9 cellular contexts compared by ENCODE assay signal in genomic region chr10:59903871-59904270, GRCh38. TPM values are rescaled to one million over a fixed set of nuclear protein-coding genes. Genes with fewer than 3 reads are reported as not detected.
DNase-seq lines count a peak whose midpoint lies in the region; ATAC-seq and TF ChIP-seq lines count a peak whose summit lies in the region.
"Had no signal": no experiment of that assay in that cellular context is flagged by ENCODE, and none has a peak within 500 bp of the region (broad histone marks: within the 10 kb centered on the region; RNA-seq: fewer than 3 reads in every experiment).

No MANE protein-coding gene starts in this region.

- H4K20me1 ChIP-seq in DOHH2 (ENCODE audit: control insufficient read depth, insufficient read depth, low read depth, low read length) (peaks cover 24% of the 10 kb centered on the region), PC-3 (ENCODE audit: low read length) (peaks cover 46% of the 10 kb centered on the region)

- intact Hi-C loops in PC-3 (cut with micrococcal nuclease), result no loop called here

- H3K9ac ChIP-seq in PC-3 (ENCODE audit: low read length), result no peak overlapping the region
- H3K9ac ChIP-seq in rectal smooth muscle tissue (ENCODE audit: low read length), result no peak overlapping the region

- no peak for ATAC-seq in PC-3

- no peaks in the 10 kb centered on the region for H3K9me3 ChIP-seq in DOHH2 (ENCODE audit: control insufficient read depth, insufficient read depth, low read length)
- no peaks in the 10 kb centered on the region for H3K9me3 ChIP-seq in PC-3 (ENCODE audit: low read length)
- no peaks in the 10 kb centered on the region for H3K9me3 ChIP-seq in MG63

- H3K4me2 ChIP-seq in DOHH2 (ENCODE audit: low read length) (peak overlapping the region; percentile 94), PC-3 (ENCODE audit: low read length) (peak overlapping the region; percentile 84)

- BruUV-seq in PC-3 (replicated peaks; lab: Mats Ljungman, UMichigan), result no TSS peak

- H3K27me3 ChIP-seq in DOHH2 (ENCODE audit: control insufficient read depth, low read length) (no peaks in the 10 kb centered on the region), PC-3 (ENCODE audit: low read length) (no peaks in the 10 kb centered on the region), rectal smooth muscle tissue (ENCODE audit: control insufficient read depth, insufficient read depth, low read length) (no peaks in the 10 kb centered on the region), MG63 (no peaks in the 10 kb centered on the region)
- H3K27me3 ChIP-seq: brain microvascular endothelial cell had no signal

- TF ChIP-seq CTCF in DOHH2 (IDR thresholded peaks at IDR 0.05; ENCODE audit: low read depth, low read length, poor library complexity, severe bottlenecking) (no peak), PC-3 (conservative IDR thresholded peaks at IDR 0.05; ENCODE audit: low read depth, low read length) (no peak), epithelial cell of proximal tubule (conservative IDR thresholded peaks at IDR 0.05; ENCODE audit: low read depth, low read length) (no peak)

- H3K79me2 ChIP-seq in DOHH2 (ENCODE audit: control insufficient read depth, low read length) (peaks cover 79% of the 10 kb centered on the region), PC-3 (ENCODE audit: low read length) (peaks cover 74% of the 10 kb centered on the region)

- peak overlapping the region; percentile 95 for H3K4me3 ChIP-seq in DOHH2 (ENCODE audit: low read length)
- peak overlapping the region; percentile 93 for H3K4me3 ChIP-seq in PC-3 (ENCODE audit: low read length)
- H3K4me3 ChIP-seq in epithelial cell of proximal tubule (ENCODE audit: low read depth, low read length), result peak overlapping the region; percentile 82
- no peak overlapping the region for H3K4me3 ChIP-seq in rectal smooth muscle tissue (ENCODE audit: low read length)
- H3K4me3 ChIP-seq in MG63, result no peak overlapping the region

- H3K4me1 ChIP-seq in DOHH2 (ENCODE audit: control insufficient read depth, low read length), result peaks cover 64% of the 10 kb centered on the region
- H3K4me1 ChIP-seq in PC-3 (ENCODE audit: insufficient read depth, low read length), result peaks cover 50% of the 10 kb centered on the region
- peaks cover 23% of the 10 kb centered on the region for H3K4me1 ChIP-seq in rectal smooth muscle tissue (ENCODE audit: control insufficient read depth, insufficient read depth, low read length)

- no peak for DNase-seq in PC-3
- DNase-seq in epithelial cell of proximal tubule (ENCODE audit: low read depth), result no peak
- DNase-seq in caudate nucleus (lab: John Stamatoyannopoulos, UW), result no peak
- DNase-seq in NK-92 (lab: John Stamatoyannopoulos, UW; ENCODE audit: unreplicated experiment), result no peak
- no peak for DNase-seq in MG63
- no peak for DNase-seq in T-helper 9 cell
- DNase-seq: brain microvascular endothelial cell had no signal

- CTCF ChIA-PET in PC-3 (lab: Charles Lee), result no interaction called here

- H3F3A ChIP-seq in DOHH2 (ENCODE audit: control insufficient read depth, insufficient read depth) (peaks cover 11% of the 10 kb centered on the region), PC-3 (ENCODE audit: low read length, unreplicated experiment) (peaks cover 12% of the 10 kb centered on the region)

- no peaks in the 10 kb centered on the region for H3K9me2 ChIP-seq in DOHH2 (replicated peaks; ENCODE audit: control insufficient read depth, low read length)
- no peaks in the 10 kb centered on the region for H3K9me2 ChIP-seq in PC-3 (replicated peaks; ENCODE audit: low read length)

- POLR2A ChIA-PET in PC-3 (lab: Charles Lee; ENCODE audit: unreplicated experiment), result no interaction called here

- H3K27ac ChIP-seq in DOHH2 (ENCODE audit: low read depth, low read length) (no peak overlapping the region), PC-3 (ENCODE audit: low read length) (no peak overlapping the region), rectal smooth muscle tissue (ENCODE audit: low read depth, low read length) (peak overlapping the region; percentile 79), caudate nucleus (ENCODE audit: low read depth, low read length) (no peak overlapping the region)
- H3K27ac ChIP-seq: brain microvascular endothelial cell had no signal

- H2AFZ ChIP-seq in PC-3 (ENCODE audit: low read length), result no peak overlapping the region

- peaks cover 59% of the 10 kb centered on the region for H3K36me3 ChIP-seq in DOHH2 (ENCODE audit: control insufficient read depth, low read length)
- H3K36me3 ChIP-seq in PC-3 (ENCODE audit: low read depth, low read length), result 0 out of 2 replicates have a peak, but pooled peaks cover 4% of the 10 kb centered on the region
- no peaks in the 10 kb centered on the region for H3K36me3 ChIP-seq in rectal smooth muscle tissue (ENCODE audit: control insufficient read depth, insufficient read depth, low read length)
- peaks cover 3% of the 10 kb centered on the region for H3K36me3 ChIP-seq in MG63
- H3K36me3 ChIP-seq: brain microvascular endothelial cell had no signal

RNA-seq across cellular contexts. Expression of gene CCDC6, which starts 2.5 kb away (rescaled TPM):
- total RNA-seq in PC-3 (2014; rRNA removed) (37.6 and 46.1 TPM in 2 replicates), epithelial cell of proximal tubule (23.4 and 28.8 TPM in 2 replicates)
- 19.0 and 21.1 TPM in 2 replicates for total RNA-seq in MG63 (2014; rRNA removed; shearing (Covaris generic); ENCODE audit: low replicate concordance)

Comparison
In these comparisons a context has a peak if more than half of its experiments do, and no peak if none do; other contexts are left out.
1. H3K4me3 ChIP-seq: peak in DOHH2 (single experiment), PC-3 (single experiment) and epithelial cell of proximal tubule (single experiment); none in rectal smooth muscle tissue (single experiment) and MG63 (single experiment).